Comparison of ENCODE assay signal across 9 cellular contexts in the genomic region with DNA sequence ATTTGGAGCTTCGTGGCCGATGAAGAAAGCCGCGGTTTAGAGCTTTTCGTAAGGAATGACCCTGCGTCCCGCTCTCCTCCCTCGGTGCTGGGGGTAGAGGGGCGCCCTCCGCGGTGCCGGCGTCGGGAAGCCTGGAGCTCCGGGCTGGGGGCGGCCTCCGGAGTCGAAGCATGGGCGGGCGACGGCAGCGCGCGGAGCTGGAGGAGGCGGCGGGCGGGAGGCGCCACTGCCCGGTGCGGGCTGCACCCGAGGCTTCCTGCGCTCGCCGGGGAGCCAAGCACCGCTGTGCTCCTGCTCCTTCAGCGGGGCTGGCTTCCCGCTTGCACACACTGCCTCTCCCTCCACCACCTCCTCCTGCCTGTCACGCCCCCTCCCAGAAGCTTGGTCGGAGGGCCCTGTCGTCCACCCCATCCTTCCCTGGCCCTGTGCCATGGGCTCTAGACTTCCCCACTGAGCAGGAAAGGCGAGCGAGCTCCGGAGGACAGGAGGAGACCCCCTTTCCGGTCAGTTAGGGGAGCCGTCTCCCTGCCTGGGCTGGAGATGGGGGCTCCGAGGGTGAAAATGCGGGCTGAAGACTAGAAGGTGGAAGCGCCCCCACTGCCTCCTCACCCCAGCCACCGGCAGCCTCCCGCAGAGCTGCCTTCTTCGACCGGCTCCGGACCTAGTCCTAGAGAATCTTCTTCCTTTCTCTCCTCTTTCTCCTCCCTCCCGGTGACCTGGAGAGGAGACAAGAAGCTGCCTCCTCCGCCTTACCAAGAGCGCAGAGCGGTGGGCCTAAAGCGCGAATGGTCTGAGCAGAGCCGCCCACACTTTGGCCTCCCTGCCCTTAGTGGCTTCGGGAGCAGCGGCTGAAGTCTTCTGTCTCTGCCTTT. TPM values are rescaled to one million over a fixed set of nuclear protein-coding genes. Genes with fewer than 3 reads are reported as not detected.
DNase-seq lines count a peak whose midpoint lies in the region; ATAC-seq and TF ChIP-seq lines count a peak whose summit lies in the region.
"Had no signal": no experiment of that assay in that cellular context is flagged by ENCODE, and none has a peak within 500 bp of the region (broad histone marks: within the 10 kb centered on the region; RNA-seq: fewer than 3 reads in every experiment).

No MANE protein-coding gene starts in this region.

- H3K4me3 Mint-ChIP-seq in CD8-positive, alpha-beta T cell: peak overlapping the region; percentile 37

- no peak overlapping the region for H3K4me3 ChIP-seq in CD8-positive, alpha-beta T cell (ENCODE audit: low read depth, low read length)
- H3K4me3 ChIP-seq in fibroblast of mammary gland (ENCODE audit: control insufficient read depth, low read depth, low read length) (peak overlapping the region; percentile 49), osteoblast (ENCODE audit: insufficient read depth, low read length) (peak overlapping the region; percentile 67)
- H3K4me3 ChIP-seq: uterus had no signal

- H4K20me1 ChIP-seq in osteoblast (ENCODE audit: insufficient read depth, low read length): no peaks in the 10 kb centered on the region

- peak overlapping the region; percentile 80 for H2AFZ ChIP-seq in osteoblast (ENCODE audit: low read length)

- no peak for ATAC-seq in CD8-positive, alpha-beta T cell

- H3K79me2 ChIP-seq in osteoblast (ENCODE audit: insufficient read depth, low read length): no peaks in the 10 kb centered on the region

- TF ChIP-seq CTCF in CD8-positive, alpha-beta T cell (IDR thresholded peaks at IDR 0.05): no peak
- no peak for TF ChIP-seq CTCF in fibroblast of mammary gland (conservative IDR thresholded peaks at IDR 0.05; ENCODE audit: control insufficient read depth, insufficient read depth, low read depth, low read length)
- TF ChIP-seq CTCF in osteoblast (IDR thresholded peaks at IDR 0.05; ENCODE audit: extremely low read depth, low read depth, low read length): no peak

- CTCF ChIA-PET in CD8-positive, alpha-beta T cell (lab: Charles Lee): no interaction called here

- H3K27ac Mint-ChIP-seq in CD8-positive, alpha-beta T cell: no peak overlapping the region

- H3K4me1 Mint-ChIP-seq in CD8-positive, alpha-beta T cell (ENCODE audit: low read depth): no peaks in the 10 kb centered on the region

- H3K27me3 ChIP-seq in CD8-positive, alpha-beta T cell (ENCODE audit: insufficient read depth, low read length): no peaks in the 10 kb centered on the region
- peaks cover 18% of the 10 kb centered on the region for H3K27me3 ChIP-seq in osteoblast (ENCODE audit: insufficient read depth, low read length)

- H3K9me3 ChIP-seq in CD8-positive, alpha-beta T cell (ENCODE audit: low read length): no peaks in the 10 kb centered on the region
- H3K9me3 ChIP-seq in osteoblast (ENCODE audit: low read depth, low read length): no peaks in the 10 kb centered on the region
- H3K9me3 ChIP-seq: uterus had no signal

- H3K36me3 ChIP-seq in CD8-positive, alpha-beta T cell (ENCODE audit: insufficient read depth, low read length): no peaks in the 10 kb centered on the region
- H3K36me3 ChIP-seq in osteoblast (ENCODE audit: insufficient read depth, low read length): no peaks in the 10 kb centered on the region
- H3K36me3 ChIP-seq: uterus had no signal

- DNase-seq in CD8-positive, alpha-beta T cell: no peak
- DNase-seq in NCI-H2227 treated with DMSO at 0.1 percent for 48 hours (lab: John Stamatoyannopoulos, UW) (peak; percentile 12), fibroblast of mammary gland (ENCODE audit: low read depth) (peak; percentile 23), osteoblast (ENCODE audit: insufficient read length, low spot score, missing footprints) (peak; percentile 92), middle frontal gyrus (ENCODE audit: extremely low spot score, low spot score) (no peak)
- DNase-seq in activated effector memory CD4-positive, alpha-beta T cell treated with Interleukin-2 at 50 U/mL for 16 hours: no peak
- no peak for DNase-seq in effector CD8-positive, alpha-beta T cell (lab: John Stamatoyannopoulos, UW)
- no peak for DNase-seq in effector CD4-positive, alpha-beta T cell
- DNase-seq: uterus had no signal

- H3K4me2 ChIP-seq in osteoblast (ENCODE audit: insufficient read depth, low read length): peak overlapping the region; percentile 58

- no peaks in the 10 kb centered on the region for H3K36me3 Mint-ChIP-seq in CD8-positive, alpha-beta T cell

- intact Hi-C loops in CD8-positive, alpha-beta T cell (cut with DNase I, micrococcal nuclease): no loop called here

- H3K27me3 Mint-ChIP-seq in CD8-positive, alpha-beta T cell (ENCODE audit: low read depth): peaks cover 40% of the 10 kb centered on the region

- H3K9me3 Mint-ChIP-seq in CD8-positive, alpha-beta T cell: no peaks in the 10 kb centered on the region

- no peaks in the 10 kb centered on the region for H3K4me1 ChIP-seq in CD8-positive, alpha-beta T cell (ENCODE audit: insufficient read depth, low read length)
- peaks cover 15% of the 10 kb centered on the region for H3K4me1 ChIP-seq in osteoblast (ENCODE audit: insufficient read depth, low read length)

- H3K27ac ChIP-seq in CD8-positive, alpha-beta T cell (ENCODE audit: low read depth, low read length): no peak overlapping the region
- no peak overlapping the region for H3K27ac ChIP-seq in osteoblast (ENCODE audit: low read depth, low read length)
- H3K27ac ChIP-seq: uterus had no signal

- POLR2A ChIA-PET in CD8-positive, alpha-beta T cell (lab: Charles Lee): interaction anchor here (0.5 kb wide), 1 partner anchor 9 kb away, joined by 3 read pairs; no protein-coding TSS in a partner anchor

RNA-seq across cellular contexts. Expression of a gene that starts 1.8 kb away (rescaled TPM):
- under 1 TPM; 0.31 to 0.35 TPM for total RNA-seq in CD8-positive, alpha-beta T cell
- 1.1 and 1.8 TPM in 2 replicates for total RNA-seq in osteoblast

Comparison
In these comparisons a context has a peak if more than half of its experiments do, and no peak if none do; other contexts are left out.
1. DNase-seq: peak in NCI-H2227 treated with DMSO at 0.1 percent for 48 hours (single experiment), fibroblast of mammary gland (single experiment) and osteoblast (single experiment); none in CD8-positive, alpha-beta T cell (0 of 7), activated effector memory CD4-positive, alpha-beta T cell treated with Interleukin-2 at 50 U/mL for 16 hours (single experiment), effector CD8-positive, alpha-beta T cell (single experiment), middle frontal gyrus (single experiment) and effector CD4-positive, alpha-beta T cell (single experiment).